8 cellular contexts compared by ENCODE assay signal in the genomic region with DNA sequence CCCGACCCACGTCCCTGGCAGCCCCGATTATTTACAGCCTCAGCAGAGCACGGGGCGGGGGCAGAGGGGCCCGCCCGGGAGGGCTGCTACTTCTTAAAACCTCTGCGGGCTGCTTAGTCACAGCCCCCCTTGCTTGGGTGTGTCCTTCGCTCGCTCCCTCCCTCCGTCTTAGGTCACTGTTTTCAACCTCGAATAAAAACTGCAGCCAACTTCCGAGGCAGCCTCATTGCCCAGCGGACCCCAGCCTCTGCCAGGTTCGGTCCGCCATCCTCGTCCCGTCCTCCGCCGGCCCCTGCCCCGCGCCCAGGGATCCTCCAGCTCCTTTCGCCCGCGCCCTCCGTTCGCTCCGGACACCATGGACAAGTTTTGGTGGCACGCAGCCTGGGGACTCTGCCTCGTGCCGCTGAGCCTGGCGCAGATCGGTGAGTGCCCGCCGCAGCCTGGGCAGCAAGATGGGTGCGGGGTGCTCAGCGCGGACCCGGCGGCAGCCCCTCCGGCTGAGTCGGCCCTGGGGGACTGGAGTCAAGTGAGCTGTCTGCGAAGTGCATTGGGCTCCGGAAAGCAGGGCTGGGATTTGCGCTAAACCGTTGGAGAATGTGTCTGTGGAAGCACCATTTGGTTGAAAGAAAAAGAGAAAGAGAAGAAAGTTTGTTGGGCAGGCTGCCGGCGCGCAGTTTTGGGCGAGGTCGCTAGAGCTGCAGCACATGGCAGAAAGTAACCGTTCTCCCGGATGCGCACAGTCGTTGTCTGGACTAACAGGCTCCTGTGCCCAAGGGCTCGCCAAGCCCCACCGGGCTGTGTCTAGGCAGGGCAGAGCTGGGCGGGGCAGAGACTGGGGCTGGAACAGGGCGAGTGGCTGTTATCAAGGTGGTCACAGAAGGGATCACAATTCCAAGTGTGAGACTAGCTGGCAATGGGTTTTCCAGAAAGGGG. TPM values are rescaled to one million over a fixed set of nuclear protein-coding genes. Genes with fewer than 3 reads are reported as not detected.
DNase-seq lines count a peak whose midpoint lies in the region; ATAC-seq, FAIRE-seq and TF ChIP-seq lines count a peak whose summit lies in the region.

Gene CD44 (plus strand): TSS at position 223 of the 933 bp plus-strand sequence. CDS start 133 bp downstream, at position 356.

- peaks cover 30% of the 10 kb centered on the region for H3K4me1 ChIP-seq in mammary epithelial cell (ENCODE audit: insufficient read depth, low read length)
- no peaks in the 10 kb centered on the region for H3K4me1 ChIP-seq in kidney (ENCODE audit: control insufficient read depth in 1 of 2, insufficient read depth in 1 of 2, low read depth in 1 of 2, low read length in 2 of 2)

- peak within 1 kb of the TSS; percentile 76 for H2AFZ ChIP-seq in mammary epithelial cell (ENCODE audit: low read depth, low read length)

- H4K20me1 ChIP-seq in mammary epithelial cell (ENCODE audit: insufficient read depth, low read length), result no peaks in the 10 kb centered on the region

- FAIRE-seq in kidney (lab: Jason Lieb, UNC), result no peak

- no peaks in the 10 kb centered on the region for H3K9me3 ChIP-seq in mammary epithelial cell (replicated peaks; ENCODE audit: insufficient read depth, low read length)
- no peaks in the 10 kb centered on the region for H3K9me3 ChIP-seq in kidney (ENCODE audit: control insufficient read depth in 1 of 2, low read length in 2 of 2)

- peak; percentile 41 for ATAC-seq in GM19397 (IDR thresholded peaks at IDR 0.05; ENCODE audit: unreplicated experiment)

- under 1% methylated on average over 21 of the region's 59 CpGs for WGBS in mammary epithelial cell (ENCODE audit: low coverage, missing lambda C conversion rate)

- DNase-seq in C1 segment of cervical spinal cord (lab: John Stamatoyannopoulos, UW) (peak in 9 of 14 donors; percentile 31 to 70 (median 42)), mammary epithelial cell (peak; percentile 89), kidney (peak; percentile 89), inferior parietal cortex (ENCODE audit: extremely low spot score) (no peak)
- peak; percentile 57 to 75 for DNase-seq in stimulated activated CD4-positive, alpha-beta T cell treated with anti-CD3 and anti-CD28 coated beads, Interleukin-1b, Interleukin-23, amount 100 ng/mL, for 1 hour (ENCODE audit: low read depth in 2 of 2)

- H3K36me3 ChIP-seq in mammary epithelial cell (ENCODE audit: insufficient read depth, low read length), result peaks cover 18% of the 10 kb centered on the region
- no peaks in the 10 kb centered on the region for H3K36me3 ChIP-seq in kidney (ENCODE audit: control insufficient read depth in 1 of 2, insufficient read depth in 2 of 2, low read length in 2 of 2)

- TF ChIP-seq CTCF in WI38 (IDR thresholded peaks at IDR 0.05; ENCODE audit: low read depth, low read length) (no peak), mammary epithelial cell (conservative IDR thresholded peaks at IDR 0.05 in 1 of 2, IDR thresholded peaks at IDR 0.05 in 1 of 2; ENCODE audit: extremely low read depth in 1 of 2, insufficient read depth in 1 of 2, low read depth in 1 of 2, low read length in 2 of 2) (no peak), kidney (IDR thresholded peaks at IDR 0.05; ENCODE audit: borderline replicate concordance, extremely low read depth, insufficient read depth) (no peak)

- peak within 1 kb of the TSS; percentile 100 for H3K4me3 ChIP-seq in WI38 (ENCODE audit: low read depth, low read length)
- peak within 1 kb of the TSS; percentile 85 to 98 (median 88) for H3K4me3 ChIP-seq in mammary epithelial cell (replicated peaks in 1 of 3; ENCODE audit: insufficient read depth in 1 of 3, low read depth in 2 of 3, low read length in 3 of 3)
- peak within 1 kb of the TSS; percentile 57 to 71 for H3K4me3 ChIP-seq in kidney (ENCODE audit: low read length in 2 of 2)

- dilution Hi-C loops in mammary epithelial cell (cut with HindIII; ENCODE audit: low sequenced_read_pairs), result no loop called here

- no peak; the same call in 1 of the 2 replicates for TF ChIP-seq EP300 in Ishikawa (IDR thresholded peaks at IDR 0.05; ENCODE audit: borderline replicate concordance)

- H3K27ac ChIP-seq in mammary epithelial cell (ENCODE audit: insufficient read depth, low read depth, low read length) (peak within 1 kb of the TSS; percentile 95), kidney (ENCODE audit: low read depth in 2 of 2, low read length in 2 of 2) (peak within 1 kb of the TSS; percentile 71 to 84)

- no peaks in the 10 kb centered on the region for H3K27me3 ChIP-seq in mammary epithelial cell (ENCODE audit: insufficient read depth, low read length)

- intact Hi-C loops in mammary epithelial cell (cut with micrococcal nuclease), result loop anchor here (1.0 to 2.0 kb wide), 6 partner anchors 24 to 141 kb away; no protein-coding TSS in a partner anchor
- intact Hi-C loops in kidney (cut with DNase I), result no loop called here

- H3K79me2 ChIP-seq in mammary epithelial cell (ENCODE audit: insufficient read depth, low read length), result peaks cover 63% of the 10 kb centered on the region

- peak within 1 kb of the TSS; percentile 100 for H3K9ac ChIP-seq in mammary epithelial cell (ENCODE audit: insufficient read depth, low read length)
- H3K9ac ChIP-seq in kidney (ENCODE audit: low read length in 2 of 2), result peak within 1 kb of the TSS; percentile 61 to 62

- CTCF ChIA-PET in mammary epithelial cell (lab: Charles Lee; ENCODE audit: low non-redundant PET), result no interaction called here

- H3K4me2 ChIP-seq in mammary epithelial cell (ENCODE audit: insufficient read depth, low read depth, low read length), result peak within 1 kb of the TSS; percentile 97

- TSS peak; percentile 50 for BruUV-seq in mammary epithelial cell (replicated peaks; lab: Mats Ljungman, UMichigan)

- in situ Hi-C loops in mammary epithelial cell (cut with MboI; ENCODE audit: low sequenced_read_pairs in 2 of 2), result no loop called here

- TF ChIP-seq RAD21 in Ishikawa (IDR thresholded peaks at IDR 0.05; ENCODE audit: low read depth), result peak; percentile 4; the same call in 1 of the 2 replicates

TF ChIP-seq in Ishikawa, 13 proteins besides CTCF, POLR2A, EP300 and RAD21:
- TF ChIP-seq MAX (IDR thresholded peaks at IDR 0.05), result peak; percentile 91
- TF ChIP-seq FOXM1 (IDR thresholded peaks at IDR 0.05; ENCODE audit: borderline replicate concordance, low read depth), result 0 out of 2 replicates have a peak, but pooled peaks have one; percentile 18
- peak; percentile 86 for TF ChIP-seq TAF1 (IDR thresholded peaks at IDR 0.05; ENCODE audit: low read depth)
- no peak for TF ChIP-seq EGR1 (IDR thresholded peaks at IDR 0.05)
- 0 out of 2 replicates have a peak, but pooled peaks have one; percentile 5 for TF ChIP-seq TEAD4 (IDR thresholded peaks at IDR 0.05)
- no peak; the same call in 1 of the 2 replicates for TF ChIP-seq NFIC (IDR thresholded peaks at IDR 0.05)
- peak; percentile 47; the same call in 1 of the 2 replicates for TF ChIP-seq YY1 (IDR thresholded peaks at IDR 0.05; ENCODE audit: low read depth)
- no peak; the same call in none of the 2 replicates for TF ChIP-seq ZBTB7A (IDR thresholded peaks at IDR 0.05; ENCODE audit: low read depth)

RNA-seq across cellular contexts. Expression of gene CD44, which starts in this region (rescaled TPM):
- 1,000 to 10,000 TPM; 1,362 to 2,544 TPM for total RNA-seq in mammary epithelial cell
- polyA plus RNA-seq in mammary epithelial cell, result 2,091 TPM
- 2,638 TPM for polyA minus RNA-seq in mammary epithelial cell
- 235 TPM for total RNA-seq in kidney
- polyA plus RNA-seq in kidney (ENCODE audit: insufficient read depth, low read depth, low replicate concordance), result 13.8 TPM

Comparison
In these comparisons a context has a peak if more than half of its experiments do, and no peak if none do; other contexts are left out.
1. RNA of gene CD44 (polyA plus RNA-seq): 2,091 TPM in mammary epithelial cell (single experiment); 13.8 TPM in kidney (single experiment); every median in the first group is over 100 times any median in the second.
2. Peak in every context shown above with its lines, with median percentiles within 50 percentile points of each other: H3K4me3 ChIP-seq.